Comparison of ENCODE assay signal across 16 cellular contexts in genomic region chr11:66885469-66886316, GRCh38.
"Had no signal": no experiment of that assay in that cellular context is flagged by ENCODE, and none has a peak within 500 bp of the region (broad histone marks: within the 10 kb centered on the region; RNA-seq: fewer than 3 reads in every experiment).

No MANE protein-coding gene starts in this region.

- H3K36me3 ChIP-seq: ascending aorta, colonic mucosa, gastroesophageal sphincter, spleen, upper lobe of right lung, WERI-Rb-1 had no signal

- H3K4me3 Mint-ChIP-seq: activated CD4-positive, alpha-beta memory T cell treated with anti-CD3 and anti-CD28 coated beads, Interleukin-2, amount 10 ng/mL, durations not matched to agents 7 days and 5 days; activated CD4-positive, alpha-beta T cell treated with anti-CD3 and anti-CD28 coated beads for 36 hours; activated naive CD8-positive, alpha-beta T cell treated with anti-CD3 and anti-CD28 coated beads, Interleukin-2, amount 50 U/mL, for 24 hours; activated T-cell treated with anti-CD3 and anti-CD28 coated beads, Interleukin-2, amount 50 U/mL, for 72 hours; T-cell had no signal

- H3K4me3 ChIP-seq: ascending aorta, colonic mucosa, gastroesophageal sphincter, psoas muscle, spleen, upper lobe of right lung had no signal

- H3K27ac ChIP-seq: ascending aorta, colonic mucosa, gastroesophageal sphincter, spleen, upper lobe of right lung, WERI-Rb-1 had no signal

- H3K36me3 Mint-ChIP-seq: T-cell had no signal

- DNase-seq: activated CD4-positive, alpha-beta memory T cell treated with anti-CD3 and anti-CD28 coated beads, Interleukin-2, amount 10 ng/mL, durations not matched to agents 7 days and 5 days; activated CD4-positive, alpha-beta T cell treated with anti-CD3 and anti-CD28 coated beads for 36 hours; activated naive CD8-positive, alpha-beta T cell treated with anti-CD3 and anti-CD28 coated beads, Interleukin-2, amount 50 U/mL, for 24 hours; activated T-cell treated with anti-CD3 and anti-CD28 coated beads, Interleukin-2, amount 50 U/mL, for 72 hours; colonic mucosa; effector CD4-positive, alpha-beta T cell; islet precursor cell; spleen; stimulated activated CD4-positive, alpha-beta T cell treated with anti-CD3 and anti-CD28 coated beads, Interleukin-1b, Interleukin-23, amount 100 ng/mL, for 48 hours; stimulated activated naive CD4-positive, alpha-beta T cell treated with Interleukin-2 at 50 U/mL for 16 hours; T-cell; upper lobe of right lung; WERI-Rb-1 had no signal

- H3K27ac Mint-ChIP-seq: activated CD4-positive, alpha-beta memory T cell treated with anti-CD3 and anti-CD28 coated beads, Interleukin-2, amount 10 ng/mL, durations not matched to agents 7 days and 5 days; activated CD4-positive, alpha-beta T cell treated with anti-CD3 and anti-CD28 coated beads for 36 hours; activated naive CD8-positive, alpha-beta T cell treated with anti-CD3 and anti-CD28 coated beads, Interleukin-2, amount 50 U/mL, for 24 hours; activated T-cell treated with anti-CD3 and anti-CD28 coated beads, Interleukin-2, amount 50 U/mL, for 72 hours; T-cell had no signal

- H3K9me3 Mint-ChIP-seq: activated CD4-positive, alpha-beta memory T cell treated with anti-CD3 and anti-CD28 coated beads, Interleukin-2, amount 10 ng/mL, durations not matched to agents 7 days and 5 days; activated naive CD8-positive, alpha-beta T cell treated with anti-CD3 and anti-CD28 coated beads, Interleukin-2, amount 50 U/mL, for 24 hours; activated T-cell treated with anti-CD3 and anti-CD28 coated beads, Interleukin-2, amount 50 U/mL, for 72 hours; T-cell had no signal

- H3K4me1 ChIP-seq: ascending aorta, colonic mucosa, upper lobe of right lung had no signal

- H3K27me3 ChIP-seq: ascending aorta, colonic mucosa, gastroesophageal sphincter, upper lobe of right lung had no signal

- ATAC-seq: activated CD4-positive, alpha-beta T cell treated with anti-CD3 and anti-CD28 coated beads for 36 hours; activated naive CD8-positive, alpha-beta T cell treated with anti-CD3 and anti-CD28 coated beads, Interleukin-2, amount 50 U/mL, for 24 hours; activated T-cell treated with anti-CD3 and anti-CD28 coated beads, Interleukin-2, amount 50 U/mL, for 72 hours; gastroesophageal sphincter; T-cell; upper lobe of right lung had no signal

- H3K27me3 Mint-ChIP-seq: activated CD4-positive, alpha-beta memory T cell treated with anti-CD3 and anti-CD28 coated beads, Interleukin-2, amount 10 ng/mL, durations not matched to agents 7 days and 5 days; activated CD4-positive, alpha-beta T cell treated with anti-CD3 and anti-CD28 coated beads for 36 hours; activated naive CD8-positive, alpha-beta T cell treated with anti-CD3 and anti-CD28 coated beads, Interleukin-2, amount 50 U/mL, for 24 hours; T-cell had no signal

- H3K9me3 ChIP-seq: ascending aorta, colonic mucosa, gastroesophageal sphincter, psoas muscle, spleen, upper lobe of right lung had no signal
